In the genomic region with DNA sequence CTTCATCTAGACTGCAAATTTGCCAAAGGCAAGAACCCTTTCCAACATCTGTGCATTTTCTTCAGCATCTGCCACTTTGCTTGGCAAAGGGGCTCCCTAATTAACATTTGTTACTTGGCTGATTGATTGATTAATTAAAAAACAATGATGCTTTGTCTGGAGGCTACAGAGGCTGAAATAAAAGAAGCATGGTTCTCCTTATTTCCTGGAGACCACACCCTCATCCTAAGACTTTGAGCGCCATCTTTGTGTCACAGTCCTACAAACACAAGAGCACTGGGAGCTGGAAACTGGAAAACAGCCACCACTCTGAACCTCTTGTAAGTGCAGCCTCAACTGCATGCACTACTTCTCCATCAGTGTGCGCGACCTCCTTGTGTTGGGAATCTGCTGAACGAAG, we compare ENCODE assay signal across 21 cellular contexts.
"Had no signal": no experiment of that assay in that cellular context is flagged by ENCODE, and none has a peak within 500 bp of the region (broad histone marks: within the 10 kb centered on the region; RNA-seq: fewer than 3 reads in every experiment).

No MANE protein-coding gene starts in this region.

- H2AFZ ChIP-seq: parathyroid adenoma had no signal

- DNase-seq: effector memory CD8-positive, alpha-beta T cell; kidney; left cardiac atrium; left ventricle myocardium inferior; lower lobe of right lung; mesenchymal stem cell; midbrain; psoas muscle; retina; right lobe of liver; stimulated activated CD4-positive, alpha-beta T cell treated with anti-CD3 and anti-CD28 coated beads, Interleukin-15, amount 100 ng/mL, for 24 hours; stimulated activated CD4-positive, alpha-beta T cell treated with anti-CD3 and anti-CD28 coated beads, Interleukin-1b, Interleukin-23, amount 100 ng/mL, for 48 hours; stimulated activated CD4-positive, alpha-beta T cell treated with anti-CD3 and anti-CD28 coated beads, Interleukin-4, amount 100 ng/mL, for 24 hours; stimulated activated naive B cell treated with anti-CD40 and anti-IgM and Interleukin-4, amounts not matched to agents 10 μg/mL and 1 μg/mL and 100 μg/mL, for 72 hours; stimulated activated naive CD8-positive, alpha-beta T cell treated with anti-CD3 and anti-CD28 coated beads, Interleukin-15, amount 100 ng/mL, for 72 hours; testis; transverse colon had no signal

- H3K9ac ChIP-seq: parathyroid adenoma had no signal

- H3K4me3 ChIP-seq: esophagus muscularis mucosa, left ventricle myocardium inferior, lower lobe of right lung, psoas muscle, right lobe of liver, testis, transverse colon had no signal

- H3K9me3 ChIP-seq: esophagus muscularis mucosa, left ventricle myocardium inferior, lower lobe of right lung, psoas muscle, right lobe of liver, testis, transverse colon had no signal

- H3K27me3 ChIP-seq: esophagus muscularis mucosa, right lobe of liver, testis, transverse colon had no signal

- H3K27ac ChIP-seq: epithelial cell of prostate, esophagus muscularis mucosa, left ventricle myocardium inferior, lower lobe of right lung, parathyroid adenoma, psoas muscle, right lobe of liver, testis, transverse colon had no signal

- H3K4me1 ChIP-seq: left ventricle myocardium inferior, lower lobe of right lung, parathyroid adenoma, psoas muscle, right lobe of liver, testis had no signal

- ATAC-seq: effector memory CD8-positive, alpha-beta T cell; left cardiac atrium; lower lobe of right lung; natural killer cell treated with Interleukin-12 subunit alpha and Interleukin-12 subunit beta and Interleukin-15 and Interleukin-18, amount 100 ng/mL, for 72 hours; psoas muscle; right lobe of liver; stimulated activated naive B cell treated with anti-CD40 and anti-IgM and Interleukin-4, amounts not matched to agents 10 μg/mL and 1 μg/mL and 100 μg/mL, for 72 hours; stimulated activated naive CD8-positive, alpha-beta T cell treated with anti-CD3 and anti-CD28 coated beads, Interleukin-15, amount 100 ng/mL, for 72 hours had no signal

- H3K79me2 ChIP-seq: parathyroid adenoma had no signal

- H3K36me3 ChIP-seq: esophagus muscularis mucosa, left ventricle myocardium inferior, lower lobe of right lung, right lobe of liver, transverse colon had no signal
